13 cellular contexts compared by ENCODE assay signal in genomic region chr6:7787137-7787575, GRCh38.
DNase-seq lines count a peak whose midpoint lies in the region; ATAC-seq and TF ChIP-seq lines count a peak whose summit lies in the region.
"Had no signal": no experiment of that assay in that cellular context is flagged by ENCODE, and none has a peak within 500 bp of the region (broad histone marks: within the 10 kb centered on the region; RNA-seq: fewer than 3 reads in every experiment).

No MANE protein-coding gene starts in this region.

- TF ChIP-seq CTCF in AG04449 (IDR thresholded peaks at IDR 0.05; ENCODE audit: insufficient read depth, low read length, missing control alignments) (no peak), foreskin keratinocyte (conservative IDR thresholded peaks at IDR 0.05) (peak; percentile 12), ovary (IDR thresholded peaks at IDR 0.05) (no peak)

- 4 to 7% (median 5%) methylated on average over 5 of the region's 5 CpGs for WGBS in ovary, 3 donors

- H3K27ac ChIP-seq in foreskin keratinocyte: no peak overlapping the region
- H3K27ac ChIP-seq in ovary: peak overlapping the region in 1 of 2 donors; percentile 57
- H3K27ac ChIP-seq: A549 had no signal

- H3K36me3 ChIP-seq in ovary (no peaks in the 10 kb centered on the region), HAP-1 (replicated peaks) (no peaks in the 10 kb centered on the region)

- TF ChIP-seq POLR2A in ovary (IDR thresholded peaks at IDR 0.05): no peak

- ATAC-seq in foreskin keratinocyte (peak; percentile 58), GM21717 (IDR thresholded peaks at IDR 0.05; ENCODE audit: unreplicated experiment) (no peak), HG02852 (IDR thresholded peaks at IDR 0.05; ENCODE audit: unreplicated experiment) (no peak)
- ATAC-seq: A549; activated CD8-positive, alpha-beta memory T cell treated with anti-CD3 and anti-CD28 coated beads, Interleukin-2, amount 10 ng/mL, durations not matched to agents 7 days and 5 days; GM23338 had no signal

- CTCF ChIA-PET in AG04449 (lab: Yijun Ruan, JAX): no interaction called here

- POLR2A ChIA-PET in AG04449 (lab: Yijun Ruan, JAX): no interaction called here

- DNase-seq in AG04449 (ENCODE audit: low read depth, low spot score) (peak; percentile 75), amniotic epithelial cell (ENCODE audit: low read depth) (peak; percentile 89), foreskin keratinocyte (peak; percentile 28 to 47), ovary (peak; percentile 37 to 69 (median 44)), HuH-7.5 (ENCODE audit: low spot score) (no peak), HAP-1 (ENCODE audit: low spot score in 2 of 2) (no peak)
- DNase-seq: activated CD8-positive, alpha-beta memory T cell treated with anti-CD3 and anti-CD28 coated beads, Interleukin-2, amount 10 ng/mL, durations not matched to agents 7 days and 5 days; KG1; NCI-H2081 had no signal

- TF ChIP-seq EP300 in ovary (IDR thresholded peaks at IDR 0.05): no peak

- H3K9me3 ChIP-seq in ovary (no peaks in the 10 kb centered on the region), HAP-1 (no peaks in the 10 kb centered on the region)
- H3K9me3 ChIP-seq: A549 had no signal

- intact Hi-C loops in ovary (cut with DNase I): no loop called here

- in situ Hi-C loops in HAP-1 (cut with MboI; ENCODE audit: low sequenced_read_pairs): no loop called here

- no peaks in the 10 kb centered on the region for H3K4me1 ChIP-seq in foreskin keratinocyte
- H3K4me1 ChIP-seq in ovary (ENCODE audit: insufficient read depth): peaks cover 24% of the 10 kb centered on the region
- no peaks in the 10 kb centered on the region for H3K4me1 ChIP-seq in HAP-1

- H3K4me3 ChIP-seq in AG04449 (ENCODE audit: low read depth, low read length) (no peak overlapping the region), ovary (no peak overlapping the region), HAP-1 (no peak overlapping the region)
- H3K4me3 ChIP-seq: A549, GM23338 had no signal

- H3K27me3 ChIP-seq in foreskin keratinocyte (peaks cover 10% of the 10 kb centered on the region), ovary (no peaks in the 10 kb centered on the region), HAP-1 (ENCODE audit: low read depth) (no peaks in the 10 kb centered on the region)

Comparison
In these comparisons a context has a peak if more than half of its experiments do, and no peak if none do; other contexts are left out.
1. DNase-seq: peak in AG04449 (single experiment), amniotic epithelial cell (single experiment), foreskin keratinocyte (2 of 2) and ovary (5 of 5); none in HuH-7.5 (single experiment) and HAP-1 (0 of 2).